ENCODE assay signal across 8 cellular contexts in genomic region chr12:125330645-125331341, GRCh38.
DNase-seq lines count a peak whose midpoint lies in the region; ATAC-seq and TF ChIP-seq lines count a peak whose summit lies in the region.

No MANE protein-coding gene starts in this region.

- H3K4me1 ChIP-seq in body of pancreas = peaks cover 9% of the 10 kb centered on the region
- H3K4me1 ChIP-seq in iPS-18a (ENCODE audit: control insufficient read depth, low read depth, low read length) = peaks cover 9% of the 10 kb centered on the region
- peaks cover 0 to 8% of the 10 kb centered on the region in 2 donors for H3K4me1 ChIP-seq in gastrocnemius medialis

- H3K27me3 Mint-ChIP-seq in T-helper 17 cell = peaks cover 66% of the 10 kb centered on the region

- peak; percentile 88 for ATAC-seq in GM19023 (IDR thresholded peaks at IDR 0.05; ENCODE audit: unreplicated experiment)
- peak; percentile 91 for ATAC-seq in HG03439 (IDR thresholded peaks at IDR 0.05; ENCODE audit: unreplicated experiment)
- ATAC-seq in T-helper 17 cell = peak; percentile 42
- peak; percentile 66 for ATAC-seq in body of pancreas
- peak in 1 of 2 donors; percentile 47 for ATAC-seq in gastrocnemius medialis

- H3K4me1 Mint-ChIP-seq in T-helper 17 cell = no peaks in the 10 kb centered on the region

- H3K27me3 ChIP-seq in body of pancreas = no peaks in the 10 kb centered on the region
- H3K27me3 ChIP-seq in iPS-18a (ENCODE audit: control insufficient read depth, insufficient read depth, low read length) = no peaks in the 10 kb centered on the region
- peaks cover 0 to 13% (median 6%) of the 10 kb centered on the region in 3 donors for H3K27me3 ChIP-seq in gastrocnemius medialis

- no peak overlapping the region for H3K27ac ChIP-seq in body of pancreas
- no peak overlapping the region for H3K27ac ChIP-seq in iPS-18a (ENCODE audit: low read length)
- no peak overlapping the region for H3K27ac ChIP-seq in gastrocnemius medialis

- no peak overlapping the region for H3K4me3 Mint-ChIP-seq in T-helper 17 cell

- no peak for TF ChIP-seq POLR2A in body of pancreas (IDR thresholded peaks at IDR 0.05)
- TF ChIP-seq POLR2A in gastrocnemius medialis (IDR thresholded peaks at IDR 0.05) = no peak

- H3K9me3 ChIP-seq in T-helper 17 cell (ENCODE audit: control insufficient read depth, low read length, poor library complexity, severe bottlenecking) (no peaks in the 10 kb centered on the region), body of pancreas (peaks cover 0 to 4% (median 0%) of the 10 kb centered on the region in 3 donors), iPS-18a (ENCODE audit: control insufficient read depth, low read depth, low read length) (no peaks in the 10 kb centered on the region), gastrocnemius medialis (no peaks in the 10 kb centered on the region)

- H3K27ac Mint-ChIP-seq in T-helper 17 cell = no peak overlapping the region

- H3K4me3 ChIP-seq in body of pancreas (no peak overlapping the region), iPS-18a (ENCODE audit: low read length) (peak overlapping the region; percentile 83), gastrocnemius medialis (peak overlapping the region; percentile 31 to 48 (median 33))

- H3K9ac ChIP-seq in iPS-18a (ENCODE audit: low read length) = peak overlapping the region; percentile 76

- WGBS in body of pancreas, 2 donors = 0 to 2% methylated on average over 14 to 24 of the region's 30 CpGs

- H3K36me3 ChIP-seq in body of pancreas (replicated peaks in 1 of 2; ENCODE audit: insufficient read depth in 1 of 2, low read depth in 2 of 2) (no peaks in the 10 kb centered on the region), iPS-18a (ENCODE audit: control insufficient read depth, low read depth, low read length) (no peaks in the 10 kb centered on the region), gastrocnemius medialis (no peaks in the 10 kb centered on the region)

- in situ Hi-C loops in gastrocnemius medialis (cut with MboI; ENCODE audit: low sequenced_read_pairs in 4 of 4) = no loop called here

- TF ChIP-seq CTCF in body of pancreas (IDR thresholded peaks at IDR 0.05) (peak; percentile 64 to 94 (median 82)), gastrocnemius medialis (IDR thresholded peaks at IDR 0.05 in 4 of 5, conservative IDR thresholded peaks at IDR 0.05 in 1 of 5) (peak; percentile 29 to 68 (median 64))

- H3K36me3 Mint-ChIP-seq in T-helper 17 cell (ENCODE audit: low read depth) = no peaks in the 10 kb centered on the region

- DNase-seq in Ammon's horn (ENCODE audit: low spot score) (peak; percentile 76), T-helper 17 cell (peak; percentile 10 to 29 (median 21)), body of pancreas (peak; percentile 54 to 72 (median 60)), gastrocnemius medialis (no peak), NCI-H526 treated with DMSO at 0.1 percent for 48 hours (lab: John Stamatoyannopoulos, UW) (no peak)

- intact Hi-C loops in body of pancreas (cut with DNase I) = no loop called here
- intact Hi-C loops in gastrocnemius medialis (cut with DNase I; ENCODE audit: low total_unique reads) = no loop called here

Comparison
In these comparisons a context has a peak if more than half of its experiments do, and no peak if none do; other contexts are left out.
1. DNase-seq: peak in Ammon's horn (single experiment), T-helper 17 cell (3 of 3) and body of pancreas (4 of 4); none in gastrocnemius medialis (0 of 2) and NCI-H526 treated with DMSO at 0.1 percent for 48 hours (single experiment).
2. H3K4me3 ChIP-seq: peak in iPS-18a (single experiment) and gastrocnemius medialis (4 of 4); none in body of pancreas (0 of 2).